Comparison of ENCODE assay signal across 15 cellular contexts in genomic region chrX:2705461-2705860, GRCh38. TPM values are rescaled to one million over a fixed set of nuclear protein-coding genes. Genes with fewer than 3 reads are reported as not detected.
DNase-seq lines count a peak whose midpoint lies in the region; ATAC-seq and TF ChIP-seq lines count a peak whose summit lies in the region.
"Had no signal": no experiment of that assay in that cellular context is flagged by ENCODE, and none has a peak within 500 bp of the region (broad histone marks: within the 10 kb centered on the region; RNA-seq: fewer than 3 reads in every experiment).

No MANE protein-coding gene starts in this region.

- no peaks in the 10 kb centered on the region for H3K27me3 Mint-ChIP-seq in activated T-helper 17 cell treated with anti-CD3 and anti-CD28 coated beads, Interleukin-2, amount 50 U/mL, for 72 hours

- intact Hi-C loops in Right ventricle myocardium superior (cut with DNase I), result no loop called here

- H3K27me3 ChIP-seq in cardiac muscle cell (no peaks in the 10 kb centered on the region), suprapubic skin (no peaks in the 10 kb centered on the region)
- H3K27me3 ChIP-seq: left lung had no signal

- no peak for TF ChIP-seq POLR2A in suprapubic skin (IDR thresholded peaks at IDR 0.05)

- H3K27ac Mint-ChIP-seq in activated T-helper 17 cell treated with anti-CD3 and anti-CD28 coated beads, Interleukin-2, amount 50 U/mL, for 72 hours, result peak overlapping the region; percentile 84

- H3K4me3 Mint-ChIP-seq in activated T-helper 17 cell treated with anti-CD3 and anti-CD28 coated beads, Interleukin-2, amount 50 U/mL, for 72 hours, result peak overlapping the region; percentile 80

- H3K9me3 Mint-ChIP-seq in activated T-helper 17 cell treated with anti-CD3 and anti-CD28 coated beads, Interleukin-2, amount 50 U/mL, for 72 hours, result no peaks in the 10 kb centered on the region

- H3K36me3 Mint-ChIP-seq in activated T-helper 17 cell treated with anti-CD3 and anti-CD28 coated beads, Interleukin-2, amount 50 U/mL, for 72 hours (ENCODE audit: low read depth), result peaks cover 93% of the 10 kb centered on the region

- H3K4me1 Mint-ChIP-seq in activated T-helper 17 cell treated with anti-CD3 and anti-CD28 coated beads, Interleukin-2, amount 50 U/mL, for 72 hours, result peaks cover 73% of the 10 kb centered on the region

- H3K9me3 ChIP-seq in cardiac muscle cell (ENCODE audit: low read depth) (no peaks in the 10 kb centered on the region), suprapubic skin (no peaks in the 10 kb centered on the region)
- H3K9me3 ChIP-seq: left lung had no signal

- H3K4me1 ChIP-seq in cardiac muscle cell (ENCODE audit: low read depth) (peaks cover 60% of the 10 kb centered on the region), suprapubic skin (peaks cover 88% of the 10 kb centered on the region)

- H3K27ac ChIP-seq in cardiac muscle cell (peak overlapping the region; percentile 62), suprapubic skin (peak overlapping the region; percentile 87)

- no peak overlapping the region for H3K4me3 ChIP-seq in cardiac muscle cell
- no peak overlapping the region for H3K4me3 ChIP-seq in suprapubic skin
- H3K4me3 ChIP-seq: left lung had no signal

- DNase-seq in cardiac muscle cell (ENCODE audit: low read depth in 1 of 2, low spot score in 1 of 2) (no peak), Right ventricle myocardium superior (no peak), medulla oblongata (ENCODE audit: extremely low spot score) (peak; percentile 59), suprapubic skin (ENCODE audit: low spot score in 2 of 2) (no peak), amygdala (lab: John Stamatoyannopoulos, UW) (no peak), NCI-H2171 (lab: John Stamatoyannopoulos, UW) (no peak)
- DNase-seq: activated CD8-positive, alpha-beta memory T cell treated with anti-CD3 and anti-CD28 coated beads, Interleukin-2, amount 50 U/mL, for 4 hours; AML-193; GOT3; left lung; MM.1S; stimulated activated CD4-positive, alpha-beta T cell treated with anti-CD3 and anti-CD28 coated beads, Interleukin-2, amount 100 ng/mL, for 24 hours; SW 1271 had no signal

- no peak for TF ChIP-seq EP300 in suprapubic skin (IDR thresholded peaks at IDR 0.05)

- ATAC-seq in Right ventricle myocardium superior (ENCODE audit: poor library complexity) (no peak), GM21367 (IDR thresholded peaks at IDR 0.05; ENCODE audit: unreplicated experiment) (no peak)
- no peak for ATAC-seq in activated T-helper 17 cell treated with anti-CD3 and anti-CD28 coated beads, Interleukin-2, amount 50 U/mL, for 72 hours (replicated peaks)
- ATAC-seq: left lung had no signal

- TF ChIP-seq CTCF in cardiac muscle cell (IDR thresholded peaks at IDR 0.05; ENCODE audit: low read depth, low read length) (no peak), suprapubic skin (IDR thresholded peaks at IDR 0.05) (no peak)

- H3K36me3 ChIP-seq in cardiac muscle cell, result no peaks in the 10 kb centered on the region
- no peaks in the 10 kb centered on the region for H3K36me3 ChIP-seq in suprapubic skin
- H3K36me3 ChIP-seq: left lung had no signal

- WGBS in suprapubic skin, result 82% methylated on average over 9 of the region's 9 CpGs

RNA-seq across cellular contexts. Expression of gene CD99, which starts 14.4 kb away (rescaled TPM):
- 361 and 474 TPM in 2 replicates for total RNA-seq in cardiac muscle cell
- polyA plus RNA-seq in cardiac muscle cell, result 467 and 575 TPM in 2 replicates
- total RNA-seq in Right ventricle myocardium superior, result 310 TPM
- total RNA-seq in activated T-helper 17 cell treated with anti-CD3 and anti-CD28 coated beads, Interleukin-2, amount 50 U/mL, for 72 hours, result 100 to 1,000 TPM; 157 to 231 TPM
- 100 to 1,000 TPM; 162 to 192 (median 179) TPM for total RNA-seq in suprapubic skin

RNA-seq across cellular contexts. Expression of gene XG, which starts 46.4 kb away (rescaled TPM):
- total RNA-seq in cardiac muscle cell (not detected in 2 replicates), Right ventricle myocardium superior (0.35 TPM), suprapubic skin (10 to 100 TPM; 17.7 to 75.4 (median 38.7) TPM)
- not detected in 2 replicates for polyA plus RNA-seq in cardiac muscle cell
- total RNA-seq in activated T-helper 17 cell treated with anti-CD3 and anti-CD28 coated beads, Interleukin-2, amount 50 U/mL, for 72 hours, result under 1 TPM in 1 of 2 donors, not detected in 1; 0.34 TPM

Comparison
In these comparisons a context has a peak if more than half of its experiments do, and no peak if none do; other contexts are left out.
1. RNA of gene XG, which starts 46.4 kb away (total RNA-seq): 17.7 to 75.4 TPM in suprapubic skin; 0.35 TPM in Right ventricle myocardium superior (single experiment), 0.34 TPM in activated T-helper 17 cell treated with anti-CD3 and anti-CD28 coated beads, Interleukin-2, amount 50 U/mL, for 72 hours and not detected in cardiac muscle cell; every median in the first group is over 10 times any median in the second.